Comparison of ENCODE assay signal across 22 cellular contexts in the genomic region with DNA sequence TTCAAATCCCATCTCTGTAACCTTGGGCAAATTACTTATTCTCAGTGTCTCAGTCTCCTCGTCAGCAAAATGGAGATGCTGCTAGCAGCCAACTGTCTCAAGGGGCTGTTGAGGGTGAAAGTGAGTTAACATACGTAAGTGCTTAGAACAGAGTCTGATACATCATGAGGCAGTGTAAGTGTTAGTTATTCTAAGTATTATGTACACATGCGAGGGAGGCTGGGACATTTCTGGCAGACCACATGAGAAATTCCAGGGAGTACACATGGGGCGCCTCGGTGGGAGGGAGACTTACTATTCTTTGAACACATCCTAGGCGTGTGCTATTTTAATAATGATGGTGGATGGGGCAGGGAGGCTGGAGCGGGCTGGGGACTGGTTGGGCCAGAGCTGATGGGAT.
"Had no signal": no experiment of that assay in that cellular context is flagged by ENCODE, and none has a peak within 500 bp of the region (broad histone marks: within the 10 kb centered on the region; RNA-seq: fewer than 3 reads in every experiment).

No MANE protein-coding gene starts in this region.

- H3K27me3 ChIP-seq: ovary, testis, upper lobe of left lung had no signal

- H3K9me3 Mint-ChIP-seq: activated CD8-positive, alpha-beta T cell treated with anti-CD3 and anti-CD28 coated beads for 36 hours; activated naive CD8-positive, alpha-beta T cell treated with anti-CD3 and anti-CD28 coated beads, Interleukin-2, amount 10 ng/mL, durations not matched to agents 7 days and 5 days; activated T-cell treated with anti-CD3 and anti-CD28 coated beads, Interleukin-2, amount 50 U/mL, for 24 hours; activated T-helper 2 cell treated with anti-CD3 and anti-CD28 coated beads, Interferon-gamma antibody, Interleukin-2, Interleukin-4, amounts not matched to agents 10 μg/mL and 5 μg/mL and 100 μg/mL, durations not matched to agents 14 hours and 24 hours and 36 hours; neural crest cell; T-helper 2 cell treated with Interferon-gamma antibody and Interleukin-4, amounts not matched to agents 5 μg/mL and 100 μg/mL, for 36 hours had no signal

- H3K4me3 Mint-ChIP-seq: activated CD8-positive, alpha-beta T cell treated with anti-CD3 and anti-CD28 coated beads for 36 hours; activated naive CD8-positive, alpha-beta T cell treated with anti-CD3 and anti-CD28 coated beads, Interleukin-2, amount 10 ng/mL, durations not matched to agents 7 days and 5 days; activated T-cell treated with anti-CD3 and anti-CD28 coated beads, Interleukin-2, amount 50 U/mL, for 24 hours; brain; naive B cell; neural crest cell; T-helper 2 cell treated with Interferon-gamma antibody and Interleukin-4, amounts not matched to agents 5 μg/mL and 100 μg/mL, for 36 hours had no signal

- H3K27ac ChIP-seq: esophagus muscularis mucosa, ovary, psoas muscle, skin epidermis, testis, upper lobe of left lung had no signal

- ATAC-seq: activated CD8-positive, alpha-beta T cell treated with anti-CD3 and anti-CD28 coated beads for 36 hours; left lobe of liver; psoas muscle had no signal

- H3K9me3 ChIP-seq: ovary, psoas muscle, testis, upper lobe of left lung had no signal

- H3K36me3 Mint-ChIP-seq: activated naive CD8-positive, alpha-beta T cell treated with anti-CD3 and anti-CD28 coated beads, Interleukin-2, amount 10 ng/mL, durations not matched to agents 7 days and 5 days; brain had no signal

- H3K27ac Mint-ChIP-seq: activated CD8-positive, alpha-beta T cell treated with anti-CD3 and anti-CD28 coated beads for 36 hours; activated naive CD8-positive, alpha-beta T cell treated with anti-CD3 and anti-CD28 coated beads, Interleukin-2, amount 10 ng/mL, durations not matched to agents 7 days and 5 days; activated T-cell treated with anti-CD3 and anti-CD28 coated beads, Interleukin-2, amount 50 U/mL, for 24 hours; activated T-helper 2 cell treated with anti-CD3 and anti-CD28 coated beads, Interferon-gamma antibody, Interleukin-2, Interleukin-4, amounts not matched to agents 10 μg/mL and 5 μg/mL and 100 μg/mL, durations not matched to agents 14 hours and 24 hours and 36 hours; brain; naive B cell; T-helper 2 cell treated with Interferon-gamma antibody and Interleukin-4, amounts not matched to agents 5 μg/mL and 100 μg/mL, for 36 hours had no signal

- DNase-seq: activated CD4-positive, alpha-beta T cell treated with anti-CD3 and anti-CD28 coated beads for 48 hours; activated CD4-positive, CD25-positive, alpha-beta regulatory T cell; activated CD8-positive, alpha-beta T cell treated with anti-CD3 and anti-CD28 coated beads for 36 hours; activated naive CD4-positive, alpha-beta T cell treated with Interleukin-2 at 50 U/mL for 16 hours; activated naive CD8-positive, alpha-beta T cell treated with anti-CD3 and anti-CD28 coated beads, Interleukin-2, amount 10 ng/mL, durations not matched to agents 7 days and 5 days; activated T-cell treated with anti-CD3 and anti-CD28 coated beads, Interleukin-2, amount 50 U/mL, for 24 hours; effector CD4-positive, alpha-beta T cell; foreskin melanocyte; kidney; naive B cell; ovary; psoas muscle; right cardiac atrium; testis; upper lobe of left lung had no signal

- H3K4me3 ChIP-seq: esophagus muscularis mucosa, ovary, psoas muscle, skin epidermis, testis, upper lobe of left lung had no signal

- H3K4me1 ChIP-seq: esophagus muscularis mucosa, psoas muscle, testis had no signal

- H3K36me3 ChIP-seq: esophagus muscularis mucosa, ovary, upper lobe of left lung had no signal
